In the genomic region with DNA sequence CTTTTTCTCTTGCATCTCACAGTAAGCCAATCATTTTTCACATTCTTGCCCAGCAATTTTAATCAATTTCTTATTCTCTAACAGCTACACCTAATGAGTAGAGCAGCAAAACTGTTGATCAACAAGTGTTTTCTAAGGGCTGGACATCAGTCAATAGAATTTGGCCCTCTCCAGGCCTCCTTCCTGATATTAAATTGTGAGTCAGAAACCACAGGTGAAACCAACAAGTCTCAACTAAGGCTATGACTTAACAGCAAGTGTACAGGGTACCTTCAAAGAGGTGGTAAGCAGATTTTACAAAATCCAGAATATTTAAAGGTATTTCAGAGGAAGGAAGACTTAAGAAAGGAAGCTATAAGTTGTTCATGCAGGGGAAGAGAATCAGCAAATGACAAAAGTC, we compare ENCODE assay signal across 17 cellular contexts.
DNase-seq lines count a peak whose midpoint lies in the region; ATAC-seq and TF ChIP-seq lines count a peak whose summit lies in the region.
"Had no signal": no experiment of that assay in that cellular context is flagged by ENCODE, and none has a peak within 500 bp of the region (broad histone marks: within the 10 kb centered on the region; RNA-seq: fewer than 3 reads in every experiment).

No MANE protein-coding gene starts in this region.

- no peaks in the 10 kb centered on the region for H3K27me3 Mint-ChIP-seq in neural crest cell (ENCODE audit: low read depth)

- H3K27ac Mint-ChIP-seq in neural crest cell (ENCODE audit: unreplicated experiment): peak overlapping the region; percentile 4
- no peak overlapping the region for H3K27ac Mint-ChIP-seq in activated naive CD4-positive, alpha-beta T cell treated with anti-CD3 and anti-CD28 coated beads, Interleukin-2, amount 50 U/mL, for 72 hours

- TF ChIP-seq CTCF in RWPE1 (conservative IDR thresholded peaks at IDR 0.05; ENCODE audit: low read depth) (no peak), neural crest cell (conservative IDR thresholded peaks at IDR 0.05) (no peak)

- H3K4me1 Mint-ChIP-seq in neural crest cell: no peaks in the 10 kb centered on the region

- POLR2A ChIA-PET in RWPE1 (lab: Yijun Ruan, JAX; ENCODE audit: low non-redundant PET): no interaction called here

- DNase-seq in HPDE6-E6E7 (ENCODE audit: extremely low spot score): peak; percentile 66
- peak; percentile 34 for DNase-seq in RWPE1 (ENCODE audit: low spot score)
- DNase-seq in epithelial cell of prostate (ENCODE audit: low read depth, low spot score): peak; percentile 54
- DNase-seq in neural crest cell (ENCODE audit: low read depth, low spot score): no peak
- no peak for DNase-seq in activated naive CD4-positive, alpha-beta T cell treated with anti-CD3 and anti-CD28 coated beads, Interleukin-2, amount 50 U/mL, for 72 hours (ENCODE audit: low spot score in 2 of 2)
- no peak for DNase-seq in activated effector memory CD4-positive, alpha-beta T cell treated with anti-CD3 and anti-CD28 coated beads, Interleukin-2, amount 50 U/mL, for 16 hours
- no peak for DNase-seq in NCI-H1105 (lab: John Stamatoyannopoulos, UW)
- DNase-seq: DMS79, KBM-7, NCI-H1417 treated with DMSO at 0.1 percent for 48 hours, NCI-H187 treated with DMSO at 0.1 percent for 48 hours, NCI-H226, NCI-H524, NCI-H82 had no signal

- no peaks in the 10 kb centered on the region for H3K36me3 Mint-ChIP-seq in neural crest cell (ENCODE audit: low read depth)
- H3K36me3 Mint-ChIP-seq in activated naive CD4-positive, alpha-beta T cell treated with anti-CD3 and anti-CD28 coated beads, Interleukin-2, amount 50 U/mL, for 72 hours: peaks cover 0 to 6% of the 10 kb centered on the region in 2 donors

- H3K27ac ChIP-seq in RWPE1: no peak overlapping the region
- no peak overlapping the region for H3K27ac ChIP-seq in epithelial cell of prostate
- H3K27ac ChIP-seq: BLaER1 treated with 17β-estradiol and CSF1 and Interleukin-3, amounts not matched to agents 10 nM and 100 nM had no signal

- no peak overlapping the region for H3K4me3 Mint-ChIP-seq in neural crest cell

- CTCF ChIA-PET in RWPE1 (lab: Yijun Ruan, JAX): no interaction called here

- peaks cover 7% of the 10 kb centered on the region for H3K9me3 Mint-ChIP-seq in neural crest cell
- H3K9me3 Mint-ChIP-seq in activated naive CD4-positive, alpha-beta T cell treated with anti-CD3 and anti-CD28 coated beads, Interleukin-2, amount 50 U/mL, for 72 hours: peaks cover 11 to 15% of the 10 kb centered on the region in 2 donors

- no peak for ATAC-seq in activated naive CD4-positive, alpha-beta T cell treated with anti-CD3 and anti-CD28 coated beads, Interleukin-2, amount 50 U/mL, for 72 hours
- ATAC-seq in HG02885 (IDR thresholded peaks at IDR 0.05; ENCODE audit: poor library complexity, unreplicated experiment): no peak
- ATAC-seq: HepG2 had no signal

Comparison
In these comparisons a context has a peak if more than half of its experiments do, and no peak if none do; other contexts are left out.
1. DNase-seq: peak in HPDE6-E6E7 (single experiment), RWPE1 (single experiment) and epithelial cell of prostate (single experiment); none in neural crest cell (single experiment), activated naive CD4-positive, alpha-beta T cell treated with anti-CD3 and anti-CD28 coated beads, Interleukin-2, amount 50 U/mL, for 72 hours (0 of 2), activated effector memory CD4-positive, alpha-beta T cell treated with anti-CD3 and anti-CD28 coated beads, Interleukin-2, amount 50 U/mL, for 16 hours (single experiment) and NCI-H1105 (single experiment).